ENCODE assay signal across 8 cellular contexts in genomic region chr15:66862878-66863335, GRCh38.
DNase-seq lines count a peak whose midpoint lies in the region; ATAC-seq and TF ChIP-seq lines count a peak whose summit lies in the region.

No MANE protein-coding gene starts in this region.

- CTCF ChIA-PET in Panc1 (lab: Charles Lee): interaction anchor here (0.6 kb wide), 1 partner anchor 40 kb away, joined by 3 read pairs; no protein-coding TSS in a partner anchor

- no peak overlapping the region for H3K9ac ChIP-seq in fibroblast of lung (ENCODE audit: insufficient read depth, low read length)

- ATAC-seq in HG03175 (IDR thresholded peaks at IDR 0.05; ENCODE audit: unreplicated experiment): peak; percentile 62
- peak; percentile 83 for ATAC-seq in Panc1
- ATAC-seq in activated T-cell treated with anti-CD3 and anti-CD28 coated beads, Interleukin-2, amount 50 U/mL, for 4 hours: peak; percentile 88 to 89
- ATAC-seq in HG02852 (IDR thresholded peaks at IDR 0.05; ENCODE audit: unreplicated experiment): no peak

- H3K27me3 Mint-ChIP-seq in activated T-cell treated with anti-CD3 and anti-CD28 coated beads, Interleukin-2, amount 50 U/mL, for 4 hours (ENCODE audit: low read depth): peaks cover 36% of the 10 kb centered on the region
- H3K27me3 Mint-ChIP-seq in neural crest cell (ENCODE audit: low read depth): no peaks in the 10 kb centered on the region

- no peaks in the 10 kb centered on the region for H3K36me3 Mint-ChIP-seq in activated T-cell treated with anti-CD3 and anti-CD28 coated beads, Interleukin-2, amount 50 U/mL, for 4 hours (ENCODE audit: insufficient read depth)
- no peaks in the 10 kb centered on the region for H3K36me3 Mint-ChIP-seq in neural crest cell (ENCODE audit: low read depth)

- H3K4me3 Mint-ChIP-seq in activated T-cell treated with anti-CD3 and anti-CD28 coated beads, Interleukin-2, amount 50 U/mL, for 4 hours: no peak overlapping the region
- no peak overlapping the region for H3K4me3 Mint-ChIP-seq in neural crest cell

- H3K36me3 ChIP-seq in Panc1 (ENCODE audit: control insufficient read depth, insufficient read depth, low read length): no peaks in the 10 kb centered on the region
- H3K36me3 ChIP-seq in fibroblast of lung (ENCODE audit: control insufficient read depth, insufficient read depth, low read length): no peaks in the 10 kb centered on the region

- no peak overlapping the region for H3K4me3 ChIP-seq in Panc1 (ENCODE audit: low read depth in 2 of 2, low read length in 2 of 2)
- H3K4me3 ChIP-seq in fibroblast of lung (replicated peaks in 1 of 4; ENCODE audit: control extremely low read depth in 1 of 4, insufficient read depth in 1 of 4, low read depth in 3 of 4, low read length in 4 of 4): no peak overlapping the region

- H3K27me3 ChIP-seq in Panc1 (ENCODE audit: control insufficient read depth, insufficient read depth, low read length) (no peaks in the 10 kb centered on the region), fibroblast of lung (ENCODE audit: control insufficient read depth, insufficient read depth, low read length) (no peaks in the 10 kb centered on the region)

- H3K4me1 Mint-ChIP-seq in activated T-cell treated with anti-CD3 and anti-CD28 coated beads, Interleukin-2, amount 50 U/mL, for 4 hours (ENCODE audit: low read depth): peaks cover 9% of the 10 kb centered on the region
- no peaks in the 10 kb centered on the region for H3K4me1 Mint-ChIP-seq in neural crest cell

- no peak overlapping the region for H2AFZ ChIP-seq in fibroblast of lung (ENCODE audit: low read length)

- DNase-seq in EH (ENCODE audit: low read depth): peak; percentile 91
- peak; percentile 64 for DNase-seq in Panc1 (ENCODE audit: low read depth, low spot score)
- DNase-seq in activated T-cell treated with anti-CD3 and anti-CD28 coated beads, Interleukin-2, amount 50 U/mL, for 4 hours: peak; percentile 65
- DNase-seq in fibroblast of lung (ENCODE audit: low read depth in 2 of 2): peak; percentile 75 to 87
- peak; percentile 92 for DNase-seq in neural crest cell (ENCODE audit: low read depth, low spot score)
- DNase-seq in stromal cell of bone marrow (ENCODE audit: low read depth): peak; percentile 79

- H3K27ac Mint-ChIP-seq in neural crest cell (ENCODE audit: unreplicated experiment): peak overlapping the region; percentile 69

- peak; percentile 97 for TF ChIP-seq CTCF in Panc1 (IDR thresholded peaks at IDR 0.05)
- TF ChIP-seq CTCF in fibroblast of lung (conservative IDR thresholded peaks at IDR 0.05 in 1 of 2, IDR thresholded peaks at IDR 0.05 in 1 of 2; ENCODE audit: low read depth in 1 of 2, low read length in 2 of 2): peak; percentile 91 to 98
- peak; percentile 94 for TF ChIP-seq CTCF in neural crest cell (conservative IDR thresholded peaks at IDR 0.05)

- H3K27ac ChIP-seq in Panc1 (ENCODE audit: low read length) (peak overlapping the region; percentile 90), fibroblast of lung (ENCODE audit: insufficient read depth, low read length) (peak overlapping the region; percentile 6)

- no peaks in the 10 kb centered on the region for H3K79me2 ChIP-seq in fibroblast of lung (ENCODE audit: control insufficient read depth, insufficient read depth, low read length)

- POLR2A ChIA-PET in Panc1 (lab: Charles Lee): no interaction called here

- H3K9me3 Mint-ChIP-seq in activated T-cell treated with anti-CD3 and anti-CD28 coated beads, Interleukin-2, amount 50 U/mL, for 4 hours: no peaks in the 10 kb centered on the region
- no peaks in the 10 kb centered on the region for H3K9me3 Mint-ChIP-seq in neural crest cell

- intact Hi-C loops in Panc1 (cut with micrococcal nuclease; ENCODE audit: unreplicated experiment): loop anchor here (5.0 kb wide), 1 partner anchor 79 kb away; no protein-coding TSS in a partner anchor

- peaks cover 56% of the 10 kb centered on the region for H3K4me1 ChIP-seq in Panc1 (ENCODE audit: control insufficient read depth, insufficient read depth, low read length)
- peaks cover 17% of the 10 kb centered on the region for H3K4me1 ChIP-seq in fibroblast of lung (ENCODE audit: control insufficient read depth, extremely low read depth, insufficient read depth, low read length)

- no TSS peak for BruUV-seq in Panc1 (replicated peaks; lab: Mats Ljungman, UMichigan)

- in situ Hi-C loops in Panc1 (cut with HindIII; ENCODE audit: low pct_unique_long_range_greater_than_20kb, low sequenced_read_pairs): no loop called here

- H3K9me3 ChIP-seq in Panc1 (ENCODE audit: control insufficient read depth, insufficient read depth, low read depth, low read length) (no peaks in the 10 kb centered on the region), fibroblast of lung (ENCODE audit: control insufficient read depth, insufficient read depth, low read depth, low read length) (no peaks in the 10 kb centered on the region)

- H4K20me1 ChIP-seq in fibroblast of lung (ENCODE audit: control insufficient read depth, extremely low read depth, insufficient read depth, low read length): no peaks in the 10 kb centered on the region

- no peak overlapping the region for H3K4me2 ChIP-seq in fibroblast of lung (ENCODE audit: extremely low read depth, insufficient read depth, low read length)
